In the genomic region with DNA sequence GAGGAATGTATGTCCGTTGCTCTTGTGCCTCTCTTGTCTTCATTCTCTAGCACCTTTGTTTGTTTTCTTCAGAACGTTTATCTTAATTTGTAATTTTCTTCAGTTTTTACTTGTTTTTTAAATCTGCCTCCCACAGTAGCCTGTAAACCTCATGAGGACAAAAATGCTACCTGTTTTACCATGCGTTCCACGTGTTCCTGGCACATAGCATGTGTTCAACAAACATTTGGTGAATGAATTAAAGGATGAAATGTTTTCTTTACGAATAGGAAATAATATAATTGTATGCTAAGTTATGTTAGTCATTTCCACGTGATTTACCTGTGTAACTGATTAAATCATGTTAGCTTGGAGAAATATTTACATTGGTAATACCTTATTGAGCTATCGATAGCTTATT, we compare ENCODE assay signal across 9 cellular contexts. TPM values are rescaled to one million over a fixed set of nuclear protein-coding genes. Genes with fewer than 3 reads are reported as not detected.
DNase-seq lines count a peak whose midpoint lies in the region; ATAC-seq and TF ChIP-seq lines count a peak whose summit lies in the region.
"Had no signal": no experiment of that assay in that cellular context is flagged by ENCODE, and none has a peak within 500 bp of the region (broad histone marks: within the 10 kb centered on the region; RNA-seq: fewer than 3 reads in every experiment).

No MANE protein-coding gene starts in this region.

- peak overlapping the region; percentile 86 for H3K4me2 ChIP-seq in PC-3 (ENCODE audit: low read length)

- H3K27ac ChIP-seq in PC-3 (ENCODE audit: low read length) = no peak overlapping the region

- peaks cover 33% of the 10 kb centered on the region for H4K20me1 ChIP-seq in PC-3 (ENCODE audit: low read length)

- H3K4me1 Mint-ChIP-seq in activated CD4-positive, alpha-beta T cell treated with anti-CD3 and anti-CD28 coated beads, Interleukin-2, amount 10 ng/mL, durations not matched to agents 24 days and 14 days = peaks cover 43% of the 10 kb centered on the region
- peaks cover 28% of the 10 kb centered on the region for H3K4me1 Mint-ChIP-seq in endothelial cell (ENCODE audit: unreplicated experiment)
- peaks cover 27% of the 10 kb centered on the region for H3K4me1 Mint-ChIP-seq in osteocyte (ENCODE audit: unreplicated experiment)

- peaks cover 12% of the 10 kb centered on the region for H3K4me1 ChIP-seq in PC-3 (ENCODE audit: insufficient read depth, low read length)

- H3K27me3 Mint-ChIP-seq in activated CD4-positive, alpha-beta T cell treated with anti-CD3 and anti-CD28 coated beads, Interleukin-2, amount 10 ng/mL, durations not matched to agents 24 days and 14 days = no peaks in the 10 kb centered on the region
- peaks cover 11% of the 10 kb centered on the region for H3K27me3 Mint-ChIP-seq in endothelial cell (ENCODE audit: unreplicated experiment)
- H3K27me3 Mint-ChIP-seq in osteocyte (ENCODE audit: unreplicated experiment) = no peaks in the 10 kb centered on the region

- H3K4me3 Mint-ChIP-seq in activated CD4-positive, alpha-beta T cell treated with anti-CD3 and anti-CD28 coated beads, Interleukin-2, amount 10 ng/mL, durations not matched to agents 24 days and 14 days = peak overlapping the region; percentile 92
- H3K4me3 Mint-ChIP-seq in endothelial cell (ENCODE audit: unreplicated experiment) = peak overlapping the region; percentile 100
- peak overlapping the region; percentile 94 for H3K4me3 Mint-ChIP-seq in osteocyte (ENCODE audit: unreplicated experiment)

- no peak for TF ChIP-seq CTCF in PC-3 (conservative IDR thresholded peaks at IDR 0.05; ENCODE audit: low read depth, low read length)
- TF ChIP-seq CTCF in endothelial cell (IDR thresholded peaks at IDR 0.05; ENCODE audit: unreplicated experiment) = no peak
- TF ChIP-seq CTCF in osteocyte (IDR thresholded peaks at IDR 0.05) = no peak

- intact Hi-C loops in activated CD4-positive, alpha-beta T cell treated with anti-CD3 and anti-CD28 coated beads, Interleukin-2, amount 10 ng/mL, durations not matched to agents 24 days and 14 days (cut with micrococcal nuclease) = loop anchor here (5.0 to 10.0 kb wide), 2 partner anchors 56 to 1488 kb away; a partner anchor contains a TSS
- intact Hi-C loops in PC-3 (cut with micrococcal nuclease) = loop anchor here (5.0 kb wide), 2 partner anchors 56 to 86 kb away; no protein-coding TSS in a partner anchor

- peaks cover 63% of the 10 kb centered on the region for H3K36me3 Mint-ChIP-seq in activated CD4-positive, alpha-beta T cell treated with anti-CD3 and anti-CD28 coated beads, Interleukin-2, amount 10 ng/mL, durations not matched to agents 24 days and 14 days (ENCODE audit: low read depth)
- peaks cover 29% of the 10 kb centered on the region for H3K36me3 Mint-ChIP-seq in endothelial cell (ENCODE audit: low read depth, unreplicated experiment)
- H3K36me3 Mint-ChIP-seq in osteocyte (ENCODE audit: unreplicated experiment) = peaks cover 46% of the 10 kb centered on the region

- peaks cover 12% of the 10 kb centered on the region for H3K9me3 ChIP-seq in PC-3 (ENCODE audit: low read length)

- no peak overlapping the region for H3K27ac Mint-ChIP-seq in activated CD4-positive, alpha-beta T cell treated with anti-CD3 and anti-CD28 coated beads, Interleukin-2, amount 10 ng/mL, durations not matched to agents 24 days and 14 days
- H3K27ac Mint-ChIP-seq in endothelial cell (ENCODE audit: unreplicated experiment) (no peak overlapping the region), osteocyte (ENCODE audit: unreplicated experiment) (no peak overlapping the region)

- POLR2A ChIA-PET in PC-3 (lab: Charles Lee; ENCODE audit: unreplicated experiment) = no interaction called here

- peaks cover 34% of the 10 kb centered on the region for H3K36me3 ChIP-seq in PC-3 (ENCODE audit: low read depth, low read length)

- peaks cover 7% of the 10 kb centered on the region for H3K9me3 Mint-ChIP-seq in activated CD4-positive, alpha-beta T cell treated with anti-CD3 and anti-CD28 coated beads, Interleukin-2, amount 10 ng/mL, durations not matched to agents 24 days and 14 days
- H3K9me3 Mint-ChIP-seq in endothelial cell (ENCODE audit: unreplicated experiment) (no peaks in the 10 kb centered on the region), osteocyte (ENCODE audit: unreplicated experiment) (peaks cover 30% of the 10 kb centered on the region)

- H3F3A ChIP-seq in PC-3 (ENCODE audit: low read length, unreplicated experiment) = no peaks in the 10 kb centered on the region

- CTCF ChIA-PET in PC-3 (lab: Charles Lee) = no interaction called here

- ATAC-seq in PC-3 (no peak), HG03039 (IDR thresholded peaks at IDR 0.05; ENCODE audit: unreplicated experiment) (no peak)

- H3K9ac ChIP-seq in PC-3 (ENCODE audit: low read length) = no peak overlapping the region

- peaks cover 80% of the 10 kb centered on the region for H3K79me2 ChIP-seq in PC-3 (ENCODE audit: low read length)

- no peak overlapping the region for H2AFZ ChIP-seq in PC-3 (ENCODE audit: low read length)

- no peak for DNase-seq in activated CD4-positive, alpha-beta T cell treated with anti-CD3 and anti-CD28 coated beads, Interleukin-2, amount 10 ng/mL, durations not matched to agents 24 days and 14 days
- no peak for DNase-seq in activated CD4-positive, alpha-beta T cell treated with anti-CD3 and anti-CD28 coated beads for 48 hours
- DNase-seq in PC-3 = no peak
- no peak for DNase-seq in endothelial cell (ENCODE audit: low spot score)
- no peak for DNase-seq in osteocyte (ENCODE audit: extremely low spot score, unreplicated experiment)
- no peak for DNase-seq in NCI-H146 treated with DMSO at 0.1 percent for 48 hours (lab: John Stamatoyannopoulos, UW; ENCODE audit: unreplicated experiment)
- DNase-seq in NCI-H69 (lab: John Stamatoyannopoulos, UW) = no peak
- DNase-seq: activated CD4-positive, alpha-beta T cell treated with anti-CD3 and anti-CD28 coated beads, Interleukin-2, amount 50 U/mL, for 48 hours had no signal

- no TSS peak for BruUV-seq in PC-3 (replicated peaks; lab: Mats Ljungman, UMichigan)

- peak overlapping the region; percentile 87 for H3K4me3 ChIP-seq in PC-3 (ENCODE audit: low read length)

- no peaks in the 10 kb centered on the region for H3K27me3 ChIP-seq in PC-3 (ENCODE audit: low read length)

- no peaks in the 10 kb centered on the region for H3K9me2 ChIP-seq in PC-3 (replicated peaks; ENCODE audit: low read length)

RNA-seq across cellular contexts. Expression of a gene that starts 2.2 kb away (rescaled TPM):
- 77.2 and 79.5 TPM in 2 replicates for total RNA-seq in activated CD4-positive, alpha-beta T cell treated with anti-CD3 and anti-CD28 coated beads, Interleukin-2, amount 10 ng/mL, durations not matched to agents 24 days and 14 days
- total RNA-seq in PC-3 (2014; rRNA removed) (25.3 and 31.2 TPM in 2 replicates), endothelial cell (ENCODE audit: unreplicated experiment) (65.3 TPM), osteocyte (52.4 and 57.3 TPM in 2 replicates)
